Comparison of ENCODE assay signal across 14 cellular contexts in genomic region chr11:45411221-45411946, GRCh38.
DNase-seq lines count a peak whose midpoint lies in the region; ATAC-seq and TF ChIP-seq lines count a peak whose summit lies in the region.
"Had no signal": no experiment of that assay in that cellular context is flagged by ENCODE, and none has a peak within 500 bp of the region (broad histone marks: within the 10 kb centered on the region; RNA-seq: fewer than 3 reads in every experiment).

No MANE protein-coding gene starts in this region.

- H3K4me1 ChIP-seq in gastrocnemius medialis = peaks cover 6 to 11% of the 10 kb centered on the region in 2 donors
- no peaks in the 10 kb centered on the region for H3K4me1 ChIP-seq in PC-3 (ENCODE audit: insufficient read depth, low read length)
- H3K4me1 ChIP-seq in colonic mucosa = no peaks in the 10 kb centered on the region
- H3K4me1 ChIP-seq in suprapubic skin = no peaks in the 10 kb centered on the region

- H3K27ac ChIP-seq in gastrocnemius medialis (peak overlapping the region in 1 of 4 donors; percentile 70), PC-3 (ENCODE audit: low read length) (no peak overlapping the region), colonic mucosa (no peak overlapping the region), suprapubic skin (no peak overlapping the region)
- H3K27ac ChIP-seq: SJSA1 had no signal

- no peaks in the 10 kb centered on the region for H3F3A ChIP-seq in PC-3 (ENCODE audit: low read length, unreplicated experiment)

- intact Hi-C loops in gastrocnemius medialis (cut with DNase I; ENCODE audit: low total_unique reads) (no loop called here), PC-3 (cut with micrococcal nuclease) (no loop called here), colonic mucosa (cut with DNase I) (no loop called here)

- no peaks in the 10 kb centered on the region for H4K20me1 ChIP-seq in PC-3 (ENCODE audit: low read length)

- no peak for TF ChIP-seq CTCF in glutamatergic neuron (IDR thresholded peaks at IDR 0.05; ENCODE audit: partially characterized antibody, unreplicated experiment)
- no peak for TF ChIP-seq CTCF in gastrocnemius medialis (IDR thresholded peaks at IDR 0.05 in 4 of 5, conservative IDR thresholded peaks at IDR 0.05 in 1 of 5)
- no peak for TF ChIP-seq CTCF in PC-3 (conservative IDR thresholded peaks at IDR 0.05; ENCODE audit: low read depth, low read length)
- TF ChIP-seq CTCF in colonic mucosa (IDR thresholded peaks at IDR 0.05) = no peak
- TF ChIP-seq CTCF in suprapubic skin (IDR thresholded peaks at IDR 0.05) = no peak

- POLR2A ChIA-PET in PC-3 (lab: Charles Lee; ENCODE audit: unreplicated experiment) = no interaction called here

- DNase-seq in HT1080 (ENCODE audit: low read depth) = peak; percentile 44
- peak; percentile 24 for DNase-seq in amniotic stem cell (lab: John Stamatoyannopoulos, UW)
- peak; percentile 37 for DNase-seq in glutamatergic neuron
- no peak for DNase-seq in gastrocnemius medialis
- DNase-seq in PC-3 = no peak
- DNase-seq in colonic mucosa = no peak
- no peak for DNase-seq in suprapubic skin (ENCODE audit: low spot score in 2 of 2)
- DNase-seq: activated B cell treated with CpG ODN at 0.5 μM for 24 hours, COR-L47, naive B cell, NCI-H1048, tibial artery had no signal

- peaks cover 12% of the 10 kb centered on the region for H3K27me3 Mint-ChIP-seq in glutamatergic neuron (ENCODE audit: unreplicated experiment)

- 25% methylated on average over 6 of the region's 7 CpGs for WGBS in suprapubic skin

- ATAC-seq in gastrocnemius medialis (peak; percentile 83 to 93), PC-3 (no peak), GM19397 (IDR thresholded peaks at IDR 0.05; ENCODE audit: unreplicated experiment) (no peak)

- peak overlapping the region; percentile 85 for H3K4me3 Mint-ChIP-seq in glutamatergic neuron (ENCODE audit: unreplicated experiment)
- H3K4me3 Mint-ChIP-seq: activated B cell treated with CpG ODN at 0.5 μM for 24 hours, naive B cell had no signal

- H3K9ac ChIP-seq in PC-3 (ENCODE audit: low read length) (no peak overlapping the region), colonic mucosa (ENCODE audit: low read depth in 2 of 2, low read length in 2 of 2) (no peak overlapping the region)

- CTCF ChIA-PET in PC-3 (lab: Charles Lee) = no interaction called here

- H3K4me3 ChIP-seq in gastrocnemius medialis (peak overlapping the region in 1 of 4 donors; percentile 2), PC-3 (ENCODE audit: low read length) (no peak overlapping the region), colonic mucosa (no peak overlapping the region), suprapubic skin (no peak overlapping the region)
- H3K4me3 ChIP-seq: SJSA1, tibial artery had no signal

- no peaks in the 10 kb centered on the region for H3K79me2 ChIP-seq in PC-3 (ENCODE audit: low read length)

- H3K36me3 ChIP-seq in gastrocnemius medialis (no peaks in the 10 kb centered on the region), PC-3 (ENCODE audit: low read depth, low read length) (no peaks in the 10 kb centered on the region), colonic mucosa (no peaks in the 10 kb centered on the region), suprapubic skin (no peaks in the 10 kb centered on the region)
- H3K36me3 ChIP-seq: SJSA1, tibial artery had no signal

- H3K9me3 ChIP-seq in gastrocnemius medialis (no peaks in the 10 kb centered on the region), PC-3 (ENCODE audit: low read length) (no peaks in the 10 kb centered on the region), colonic mucosa (no peaks in the 10 kb centered on the region), suprapubic skin (no peaks in the 10 kb centered on the region)
- H3K9me3 ChIP-seq: SJSA1, tibial artery had no signal

- no TSS peak for BruUV-seq in PC-3 (replicated peaks; lab: Mats Ljungman, UMichigan)

- H3K4me2 ChIP-seq in PC-3 (ENCODE audit: low read length) = no peak overlapping the region

- H3K36me3 Mint-ChIP-seq in glutamatergic neuron (ENCODE audit: unreplicated experiment) = no peaks in the 10 kb centered on the region
- H3K36me3 Mint-ChIP-seq: naive B cell had no signal

- no peaks in the 10 kb centered on the region for H3K9me2 ChIP-seq in PC-3 (replicated peaks; ENCODE audit: low read length)

- no peak for TF ChIP-seq POLR2A in gastrocnemius medialis (IDR thresholded peaks at IDR 0.05)
- TF ChIP-seq POLR2A in suprapubic skin (IDR thresholded peaks at IDR 0.05) = no peak

- no peak for TF ChIP-seq EP300 in suprapubic skin (IDR thresholded peaks at IDR 0.05)

- H3K27me3 ChIP-seq in gastrocnemius medialis = peaks cover 0 to 8% (median 5%) of the 10 kb centered on the region in 3 donors
- peaks cover 46% of the 10 kb centered on the region for H3K27me3 ChIP-seq in PC-3 (ENCODE audit: low read length)
- no peaks in the 10 kb centered on the region for H3K27me3 ChIP-seq in colonic mucosa
- peaks cover 62% of the 10 kb centered on the region for H3K27me3 ChIP-seq in suprapubic skin

- H3K27ac Mint-ChIP-seq in glutamatergic neuron (ENCODE audit: unreplicated experiment) = peak overlapping the region; percentile 97
- H3K27ac Mint-ChIP-seq: activated B cell treated with CpG ODN at 0.5 μM for 24 hours had no signal

- H2AFZ ChIP-seq in PC-3 (ENCODE audit: low read length) = no peak overlapping the region

- H3K4me1 Mint-ChIP-seq in glutamatergic neuron (ENCODE audit: low read depth, unreplicated experiment) = peaks cover 37% of the 10 kb centered on the region
- H3K4me1 Mint-ChIP-seq: activated B cell treated with CpG ODN at 0.5 μM for 24 hours, naive B cell had no signal

- in situ Hi-C loops in gastrocnemius medialis (cut with MboI; ENCODE audit: low sequenced_read_pairs in 4 of 4) = no loop called here

- peaks cover 4% of the 10 kb centered on the region for H3K9me3 Mint-ChIP-seq in glutamatergic neuron (ENCODE audit: unreplicated experiment)
- H3K9me3 Mint-ChIP-seq: activated B cell treated with CpG ODN at 0.5 μM for 24 hours, naive B cell had no signal

Comparison
In these comparisons a context has a peak if more than half of its experiments do, and no peak if none do; other contexts are left out.
1. DNase-seq: peak in HT1080 (single experiment), amniotic stem cell (single experiment) and glutamatergic neuron (single experiment); none in gastrocnemius medialis (0 of 2), PC-3 (single experiment), colonic mucosa (single experiment) and suprapubic skin (0 of 2).
2. ATAC-seq: peak in gastrocnemius medialis (2 of 2); none in PC-3 (single experiment) and GM19397 (single experiment).